In genomic region chr7:50793115-50793946, GRCh38 we compare ENCODE assay signal across 8 cellular contexts. TPM values are rescaled to one million over a fixed set of nuclear protein-coding genes. Genes with fewer than 3 reads are reported as not detected.
DNase-seq lines count a peak whose midpoint lies in the region; ATAC-seq and TF ChIP-seq lines count a peak whose summit lies in the region.

No MANE protein-coding gene starts in this region.

- no peak overlapping the region for H3K27ac Mint-ChIP-seq in natural killer cell

- H3K4me3 Mint-ChIP-seq in activated T-cell treated with anti-CD3 and anti-CD28 coated beads, Interleukin-2, amount 50 U/mL, for 4 hours: peak overlapping the region; percentile 66
- H3K4me3 Mint-ChIP-seq in natural killer cell: peak overlapping the region; percentile 83

- peak overlapping the region; percentile 74 for H3K4me3 ChIP-seq in fibroblast of pulmonary artery (replicated peaks; ENCODE audit: low read depth, low read length)

- H3K36me3 Mint-ChIP-seq in activated T-cell treated with anti-CD3 and anti-CD28 coated beads, Interleukin-2, amount 50 U/mL, for 4 hours (ENCODE audit: insufficient read depth): no peaks in the 10 kb centered on the region
- no peaks in the 10 kb centered on the region for H3K36me3 Mint-ChIP-seq in natural killer cell

- intact Hi-C loops in natural killer cell (cut with micrococcal nuclease): no loop called here

- H3K27me3 Mint-ChIP-seq in activated T-cell treated with anti-CD3 and anti-CD28 coated beads, Interleukin-2, amount 50 U/mL, for 4 hours (ENCODE audit: low read depth): peaks cover 40% of the 10 kb centered on the region
- H3K27me3 Mint-ChIP-seq in natural killer cell (ENCODE audit: low read depth in 2 of 2): peaks cover 41 to 60% of the 10 kb centered on the region in 2 donors

- DNase-seq in GF-D8 (lab: John Stamatoyannopoulos, UW) (peak; percentile 41), NCI-H510A treated with DMSO at 0.1 percent for 48 hours (lab: John Stamatoyannopoulos, UW) (peak; percentile 74), fibroblast of pulmonary artery (ENCODE audit: low read depth) (peak; percentile 64), natural killer cell (no peak)
- peak; percentile 37 for DNase-seq in activated T-cell treated with anti-CD3 and anti-CD28 coated beads, Interleukin-2, amount 50 U/mL, for 4 hours

- ATAC-seq in activated T-cell treated with anti-CD3 and anti-CD28 coated beads, Interleukin-2, amount 50 U/mL, for 4 hours: peak; percentile 60 to 61
- peak in 2 of 3 donors; percentile 22 to 56 for ATAC-seq in natural killer cell
- ATAC-seq in GM18858 (IDR thresholded peaks at IDR 0.05; ENCODE audit: unreplicated experiment): no peak
- no peak for ATAC-seq in HG02571 (IDR thresholded peaks at IDR 0.05; ENCODE audit: unreplicated experiment)
- no peak for ATAC-seq in HG03571 (IDR thresholded peaks at IDR 0.05; ENCODE audit: unreplicated experiment)

- TF ChIP-seq CTCF in fibroblast of pulmonary artery (IDR thresholded peaks at IDR 0.05; ENCODE audit: low read length, missing control alignments) (no peak), natural killer cell (IDR thresholded peaks at IDR 0.05) (no peak)

- H3K9me3 Mint-ChIP-seq in activated T-cell treated with anti-CD3 and anti-CD28 coated beads, Interleukin-2, amount 50 U/mL, for 4 hours: peaks cover 3% of the 10 kb centered on the region
- no peaks in the 10 kb centered on the region for H3K9me3 Mint-ChIP-seq in natural killer cell

- H3K4me1 Mint-ChIP-seq in activated T-cell treated with anti-CD3 and anti-CD28 coated beads, Interleukin-2, amount 50 U/mL, for 4 hours (ENCODE audit: low read depth): peaks cover 12% of the 10 kb centered on the region
- peaks cover 0 to 10% of the 10 kb centered on the region in 2 donors for H3K4me1 Mint-ChIP-seq in natural killer cell

RNA-seq across cellular contexts. Expression of gene GRB10, which starts 10.6 kb away (rescaled TPM):
- 1 to 10 TPM; 1.3 to 3.7 (median 3.3) TPM for total RNA-seq in activated T-cell treated with anti-CD3 and anti-CD28 coated beads, Interleukin-2, amount 50 U/mL, for 4 hours
- total RNA-seq in natural killer cell: 10 to 100 TPM in 1 of 3 donors, 1 to 10 TPM in 1, under 1 TPM in 1; 0.16 to 24.4 (median 1.4) TPM

Comparison
In these comparisons a context has a peak if more than half of its experiments do, and no peak if none do; other contexts are left out.
1. ATAC-seq: peak in activated T-cell treated with anti-CD3 and anti-CD28 coated beads, Interleukin-2, amount 50 U/mL, for 4 hours (2 of 2) and natural killer cell (2 of 3); none in GM18858 (single experiment), HG02571 (single experiment) and HG03571 (single experiment).